In the genomic region with DNA sequence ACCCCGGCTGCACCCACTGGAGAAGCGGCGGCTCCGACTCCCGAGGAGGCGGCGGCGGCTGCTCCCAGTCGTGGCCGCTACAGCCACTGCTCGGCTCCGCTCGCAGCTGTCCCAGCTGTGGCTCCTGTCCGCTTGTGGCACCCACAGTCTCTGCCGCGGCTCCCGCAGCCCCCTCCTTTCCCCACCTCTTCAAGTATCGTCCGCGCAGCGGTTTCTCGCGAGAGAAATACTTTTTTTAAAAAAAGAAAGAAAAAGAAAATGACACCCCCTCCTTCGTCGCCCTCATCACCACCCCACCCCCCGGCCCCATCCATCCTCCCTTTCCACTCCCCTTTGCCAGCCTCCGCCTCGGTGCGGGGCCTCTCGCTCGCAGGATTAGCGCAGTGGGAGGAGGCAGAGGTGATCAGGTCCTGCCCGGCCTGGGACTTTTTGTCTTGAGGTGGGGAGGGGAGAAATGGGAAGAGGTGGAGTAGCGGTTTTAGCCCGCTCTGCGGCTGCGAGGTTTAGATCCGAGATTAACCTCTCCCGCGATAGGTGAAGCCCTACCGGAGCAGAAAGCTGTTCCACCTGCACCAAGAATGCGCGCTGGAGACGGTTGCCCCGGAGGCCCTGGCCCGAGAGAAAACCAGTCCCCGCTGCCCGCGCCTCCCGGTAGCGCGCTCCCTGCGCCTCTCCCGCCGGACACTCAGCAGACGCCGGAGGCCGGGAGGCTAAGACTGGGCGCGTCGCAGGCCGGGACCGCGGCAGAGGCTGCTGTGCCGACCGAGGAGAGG, we compare ENCODE assay signal across 8 cellular contexts. TPM values are rescaled to one million over a fixed set of nuclear protein-coding genes. Genes with fewer than 3 reads are reported as not detected.
A peak's percentile ranks its signal among the peaks of the same experiment; 100 is the strongest.
DNase-seq lines count a peak whose midpoint lies in the region; ATAC-seq and TF ChIP-seq lines count a peak whose summit lies in the region.

FBN1 (minus strand) TSS at position 152 of the 773 bp plus-strand sequence. CDS start 940 bp downstream, outside the sequence.

- H3K4me1 Mint-ChIP-seq in activated naive CD8-positive, alpha-beta T cell treated with anti-CD3 and anti-CD28 coated beads, Interleukin-2, amount 50 U/mL, for 24 hours = peaks cover 2% of the 10 kb centered on the region

- H3K36me3 Mint-ChIP-seq in activated naive CD8-positive, alpha-beta T cell treated with anti-CD3 and anti-CD28 coated beads, Interleukin-2, amount 50 U/mL, for 24 hours (ENCODE audit: low read depth) = no peaks in the 10 kb centered on the region

- H3K4me3 Mint-ChIP-seq in activated naive CD8-positive, alpha-beta T cell treated with anti-CD3 and anti-CD28 coated beads, Interleukin-2, amount 50 U/mL, for 24 hours = peak within 1 kb of the TSS; percentile 64

- peak within 1 kb of the TSS; percentile 82 for H3K4me3 ChIP-seq in cardiac muscle cell

- H3K27me3 ChIP-seq in cardiac muscle cell = peaks cover 48% of the 10 kb centered on the region

- TF ChIP-seq CTCF in cardiac muscle cell (IDR thresholded peaks at IDR 0.05; ENCODE audit: low read depth, low read length) = no peak

- no peaks in the 10 kb centered on the region for H3K4me1 ChIP-seq in cardiac muscle cell (ENCODE audit: low read depth)

- H3K9me3 Mint-ChIP-seq in activated naive CD8-positive, alpha-beta T cell treated with anti-CD3 and anti-CD28 coated beads, Interleukin-2, amount 50 U/mL, for 24 hours = no peaks in the 10 kb centered on the region

- no peak within 1 kb of the TSS for H3K27ac Mint-ChIP-seq in activated naive CD8-positive, alpha-beta T cell treated with anti-CD3 and anti-CD28 coated beads, Interleukin-2, amount 50 U/mL, for 24 hours

- DNase-seq in NCI-H748 (lab: John Stamatoyannopoulos, UW; ENCODE audit: unreplicated experiment) (peak; percentile 36), NCI-H748 treated with DMSO at 0.1 percent for 48 hours (lab: John Stamatoyannopoulos, UW) (no peak), HuH-7.5 (ENCODE audit: low spot score) (peak; percentile 49), cardiac muscle cell (ENCODE audit: low read depth in 1 of 2, low spot score in 1 of 2) (peak; percentile 70 to 94), nucleus accumbens (lab: John Stamatoyannopoulos, UW) (peak in 49 of 56 donors; percentile 49 to 93 (median 83))
- peak; percentile 13 for DNase-seq in activated naive CD8-positive, alpha-beta T cell treated with anti-CD3 and anti-CD28 coated beads, Interleukin-2, amount 50 U/mL, for 24 hours
- DNase-seq in stimulated activated naive CD4-positive, alpha-beta T cell treated with Interleukin-2 at 50 U/mL for 16 hours (lab: John Stamatoyannopoulos, UW) = no peak

- ATAC-seq in GM21619 (IDR thresholded peaks at IDR 0.05; ENCODE audit: unreplicated experiment) = peak; percentile 51
- ATAC-seq in activated naive CD8-positive, alpha-beta T cell treated with anti-CD3 and anti-CD28 coated beads, Interleukin-2, amount 50 U/mL, for 24 hours = peak; percentile 51

- H3K27me3 Mint-ChIP-seq in activated naive CD8-positive, alpha-beta T cell treated with anti-CD3 and anti-CD28 coated beads, Interleukin-2, amount 50 U/mL, for 24 hours = peaks cover 35% of the 10 kb centered on the region

- H3K36me3 ChIP-seq in cardiac muscle cell = no peaks in the 10 kb centered on the region

- H3K9me3 ChIP-seq in cardiac muscle cell (ENCODE audit: low read depth) = no peaks in the 10 kb centered on the region

- no peak within 1 kb of the TSS for H3K27ac ChIP-seq in cardiac muscle cell

RNA-seq across cellular contexts. Expression of gene FBN1, which starts in this region (rescaled TPM):
- 5.3 and 6.0 TPM in 2 replicates for total RNA-seq in cardiac muscle cell
- 1.7 and 2.1 TPM in 2 replicates for polyA plus RNA-seq in cardiac muscle cell

Comparison
In these comparisons a context has a peak if more than half of its experiments do, and no peak if none do; other contexts are left out.
1. DNase-seq: peak in NCI-H748 (single experiment), HuH-7.5 (single experiment), activated naive CD8-positive, alpha-beta T cell treated with anti-CD3 and anti-CD28 coated beads, Interleukin-2, amount 50 U/mL, for 24 hours (single experiment), cardiac muscle cell (2 of 2) and nucleus accumbens (49 of 56); none in NCI-H748 treated with DMSO at 0.1 percent for 48 hours (single experiment) and stimulated activated naive CD4-positive, alpha-beta T cell treated with Interleukin-2 at 50 U/mL for 16 hours (single experiment).